Comparison of ENCODE assay signal across 2 cellular contexts in the genomic region with DNA sequence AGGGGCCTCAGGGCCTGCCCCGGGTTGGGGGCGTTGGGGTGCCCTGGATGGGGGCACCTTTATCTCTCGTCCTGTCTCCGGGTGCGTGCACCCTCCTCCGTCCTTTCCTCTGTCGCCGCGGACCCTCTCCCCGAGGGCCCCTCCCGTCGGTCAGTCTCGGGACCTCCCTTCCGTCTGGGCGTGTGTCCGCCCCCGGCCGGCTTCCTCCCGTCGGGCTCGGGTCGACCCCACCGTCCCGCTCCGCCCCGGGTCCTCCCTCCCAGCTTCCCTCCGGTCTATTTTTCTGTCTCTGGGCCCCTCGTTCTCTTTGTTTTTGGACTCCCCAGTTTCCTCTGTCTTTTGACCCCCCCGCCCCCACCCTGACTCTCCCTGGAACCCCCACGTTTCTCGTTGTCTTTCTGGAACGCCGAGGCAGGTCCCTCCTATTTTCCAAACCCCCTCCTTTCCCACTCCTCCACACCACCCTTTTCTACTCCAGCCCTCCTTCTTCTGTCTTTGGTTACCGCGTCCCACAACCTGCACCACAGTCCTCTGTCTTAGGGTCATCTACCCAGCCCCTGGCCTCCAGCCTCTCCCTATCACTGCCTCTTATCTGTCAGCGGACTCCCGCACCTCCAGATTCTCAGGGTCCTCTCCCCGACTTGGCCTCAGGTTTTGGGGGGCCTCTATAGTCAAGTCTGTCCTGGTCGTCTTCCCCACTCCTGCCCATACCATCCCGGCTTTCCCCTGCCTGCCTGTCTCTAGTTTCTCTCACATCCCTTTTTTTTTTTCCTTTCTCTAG.
TF ChIP-seq lines count a peak whose summit lies in the region.

No MANE protein-coding gene starts in this region.

TF ChIP-seq in SK-N-SH, 30 proteins besides CTCF, POLR2A, EP300 and RAD21:
- TF ChIP-seq TAF1 (IDR thresholded peaks at IDR 0.05; ENCODE audit: borderline replicate concordance, low read depth, low read length) (no peak), POLR2AphosphoS5 (IDR thresholded peaks at IDR 0.05; ENCODE audit: low read depth, low read length) (no peak), CHD2 (IDR thresholded peaks at IDR 0.05; ENCODE audit: low read length, partially characterized antibody) (peak; percentile 14), ELF1 (IDR thresholded peaks at IDR 0.05) (no peak), RCOR1 (IDR thresholded peaks at IDR 0.05; ENCODE audit: low read length) (no peak), GATA2 (CRISPR knock-in tag; IDR thresholded peaks at IDR 0.05) (no peak)
- TF ChIP-seq, protein P1, sequence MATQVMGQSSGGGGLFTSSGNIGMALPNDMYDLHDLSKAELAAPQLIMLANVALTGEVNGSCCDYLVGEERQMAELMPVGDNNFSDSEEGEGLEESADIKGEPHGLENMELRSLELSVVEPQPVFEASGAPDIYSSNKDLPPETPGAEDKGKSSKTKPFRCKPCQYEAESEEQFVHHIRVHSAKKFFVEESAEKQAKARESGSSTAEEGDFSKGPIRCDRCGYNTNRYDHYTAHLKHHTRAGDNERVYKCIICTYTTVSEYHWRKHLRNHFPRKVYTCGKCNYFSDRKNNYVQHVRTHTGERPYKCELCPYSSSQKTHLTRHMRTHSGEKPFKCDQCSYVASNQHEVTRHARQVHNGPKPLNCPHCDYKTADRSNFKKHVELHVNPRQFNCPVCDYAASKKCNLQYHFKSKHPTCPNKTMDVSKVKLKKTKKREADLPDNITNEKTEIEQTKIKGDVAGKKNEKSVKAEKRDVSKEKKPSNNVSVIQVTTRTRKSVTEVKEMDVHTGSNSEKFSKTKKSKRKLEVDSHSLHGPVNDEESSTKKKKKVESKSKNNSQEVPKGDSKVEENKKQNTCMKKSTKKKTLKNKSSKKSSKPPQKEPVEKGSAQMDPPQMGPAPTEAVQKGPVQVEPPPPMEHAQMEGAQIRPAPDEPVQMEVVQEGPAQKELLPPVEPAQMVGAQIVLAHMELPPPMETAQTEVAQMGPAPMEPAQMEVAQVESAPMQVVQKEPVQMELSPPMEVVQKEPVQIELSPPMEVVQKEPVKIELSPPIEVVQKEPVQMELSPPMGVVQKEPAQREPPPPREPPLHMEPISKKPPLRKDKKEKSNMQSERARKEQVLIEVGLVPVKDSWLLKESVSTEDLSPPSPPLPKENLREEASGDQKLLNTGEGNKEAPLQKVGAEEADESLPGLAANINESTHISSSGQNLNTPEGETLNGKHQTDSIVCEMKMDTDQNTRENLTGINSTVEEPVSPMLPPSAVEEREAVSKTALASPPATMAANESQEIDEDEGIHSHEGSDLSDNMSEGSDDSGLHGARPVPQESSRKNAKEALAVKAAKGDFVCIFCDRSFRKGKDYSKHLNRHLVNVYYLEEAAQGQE (IDR thresholded peaks at IDR 0.05; ENCODE audit: low read depth, low read length) = no peak
- TF ChIP-seq, protein P2, sequence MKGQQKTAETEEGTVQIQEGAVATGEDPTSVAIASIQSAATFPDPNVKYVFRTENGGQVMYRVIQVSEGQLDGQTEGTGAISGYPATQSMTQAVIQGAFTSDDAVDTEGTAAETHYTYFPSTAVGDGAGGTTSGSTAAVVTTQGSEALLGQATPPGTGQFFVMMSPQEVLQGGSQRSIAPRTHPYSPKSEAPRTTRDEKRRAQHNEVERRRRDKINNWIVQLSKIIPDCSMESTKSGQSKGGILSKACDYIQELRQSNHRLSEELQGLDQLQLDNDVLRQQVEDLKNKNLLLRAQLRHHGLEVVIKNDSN (IDR thresholded peaks at IDR 0.05; ENCODE audit: borderline replicate concordance, low read depth) = no peak

TF ChIP-seq in SK-N-SH treated with all-trans-retinoic acid at 6 μM for 48 hours, 23 proteins besides CTCF, POLR2A, EP300 and RAD21:
- TF ChIP-seq ZFP30 (CRISPR knock-in tag; IDR thresholded peaks at IDR 0.05) (no peak), BACH2 (CRISPR knock-in tag; IDR thresholded peaks at IDR 0.05; ENCODE audit: borderline replicate concordance) (no peak), RARB (CRISPR knock-in tag; IDR thresholded peaks at IDR 0.05) (no peak), ARNTL (CRISPR knock-in tag; IDR thresholded peaks at IDR 0.05; ENCODE audit: borderline replicate concordance, low read depth) (no peak), POU6F1 (CRISPR knock-in tag; IDR thresholded peaks at IDR 0.05; ENCODE audit: borderline replicate concordance, low read depth) (no peak), ESRRG (CRISPR knock-in tag; IDR thresholded peaks at IDR 0.05) (no peak), TOX (CRISPR knock-in tag; IDR thresholded peaks at IDR 0.05; ENCODE audit: borderline replicate concordance) (no peak), ZNF70 (CRISPR knock-in tag; IDR thresholded peaks at IDR 0.05) (no peak), TCF4 (CRISPR knock-in tag; IDR thresholded peaks at IDR 0.05; ENCODE audit: borderline replicate concordance) (no peak), CSRNP3 (CRISPR knock-in tag; IDR thresholded peaks at IDR 0.05) (no peak), PATZ1 (CRISPR knock-in tag; IDR thresholded peaks at IDR 0.05; ENCODE audit: borderline replicate concordance) (no peak), GLIS3 (CRISPR knock-in tag; IDR thresholded peaks at IDR 0.05) (no peak), SNAI2 (CRISPR knock-in tag; IDR thresholded peaks at IDR 0.05) (no peak)
- TF ChIP-seq, protein P3, sequence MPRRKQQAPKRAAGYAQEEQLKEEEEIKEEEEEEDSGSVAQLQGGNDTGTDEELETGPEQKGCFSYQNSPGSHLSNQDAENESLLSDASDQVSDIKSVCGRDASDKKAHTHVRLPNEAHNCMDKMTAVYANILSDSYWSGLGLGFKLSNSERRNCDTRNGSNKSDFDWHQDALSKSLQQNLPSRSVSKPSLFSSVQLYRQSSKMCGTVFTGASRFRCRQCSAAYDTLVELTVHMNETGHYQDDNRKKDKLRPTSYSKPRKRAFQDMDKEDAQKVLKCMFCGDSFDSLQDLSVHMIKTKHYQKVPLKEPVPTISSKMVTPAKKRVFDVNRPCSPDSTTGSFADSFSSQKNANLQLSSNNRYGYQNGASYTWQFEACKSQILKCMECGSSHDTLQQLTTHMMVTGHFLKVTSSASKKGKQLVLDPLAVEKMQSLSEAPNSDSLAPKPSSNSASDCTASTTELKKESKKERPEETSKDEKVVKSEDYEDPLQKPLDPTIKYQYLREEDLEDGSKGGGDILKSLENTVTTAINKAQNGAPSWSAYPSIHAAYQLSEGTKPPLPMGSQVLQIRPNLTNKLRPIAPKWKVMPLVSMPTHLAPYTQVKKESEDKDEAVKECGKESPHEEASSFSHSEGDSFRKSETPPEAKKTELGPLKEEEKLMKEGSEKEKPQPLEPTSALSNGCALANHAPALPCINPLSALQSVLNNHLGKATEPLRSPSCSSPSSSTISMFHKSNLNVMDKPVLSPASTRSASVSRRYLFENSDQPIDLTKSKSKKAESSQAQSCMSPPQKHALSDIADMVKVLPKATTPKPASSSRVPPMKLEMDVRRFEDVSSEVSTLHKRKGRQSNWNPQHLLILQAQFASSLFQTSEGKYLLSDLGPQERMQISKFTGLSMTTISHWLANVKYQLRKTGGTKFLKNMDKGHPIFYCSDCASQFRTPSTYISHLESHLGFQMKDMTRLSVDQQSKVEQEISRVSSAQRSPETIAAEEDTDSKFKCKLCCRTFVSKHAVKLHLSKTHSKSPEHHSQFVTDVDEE (CRISPR knock-in tag; IDR thresholded peaks at IDR 0.05) = no peak
